9 cellular contexts compared by ENCODE assay signal in the genomic region with DNA sequence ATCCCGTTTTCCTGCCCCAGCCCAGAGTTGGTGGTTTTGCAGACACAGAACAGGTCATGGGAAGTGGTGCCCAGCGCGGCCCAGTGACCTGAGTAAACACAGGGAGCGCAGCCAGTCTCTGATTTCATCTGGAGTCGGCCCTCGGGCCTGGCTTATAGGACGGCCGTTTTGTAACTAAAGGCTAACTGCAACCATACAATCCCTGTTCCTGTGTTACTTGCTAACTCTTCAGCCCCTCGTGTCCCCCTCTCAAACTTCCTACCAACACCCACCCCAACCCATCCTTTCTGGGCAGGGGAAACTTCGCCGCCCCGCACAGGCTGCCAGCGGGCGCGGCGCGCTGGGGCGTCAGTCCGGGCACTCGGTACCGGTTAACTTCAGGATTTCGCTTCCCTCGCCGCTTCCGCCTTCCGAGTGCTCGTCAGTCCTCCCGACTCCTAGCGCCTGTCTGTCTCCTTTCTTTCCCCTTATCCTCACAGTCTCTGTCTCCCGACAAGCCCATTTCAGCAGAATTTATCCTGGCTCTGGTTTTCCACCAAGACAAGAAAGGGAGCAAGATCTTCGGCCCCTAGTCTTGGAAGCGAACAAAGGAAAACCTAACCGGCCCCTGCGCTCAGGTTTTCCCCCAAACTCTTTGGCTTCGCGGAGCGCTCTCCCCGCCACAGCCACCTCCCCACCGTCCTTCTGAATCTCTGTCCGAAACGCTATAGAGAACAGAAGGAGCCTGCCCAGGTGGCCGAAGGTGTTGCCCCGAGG. TPM values are rescaled to one million over a fixed set of nuclear protein-coding genes. Genes with fewer than 3 reads are reported as not detected.
DNase-seq lines count a peak whose midpoint lies in the region; ATAC-seq and TF ChIP-seq lines count a peak whose summit lies in the region.
"Had no signal": no experiment of that assay in that cellular context is flagged by ENCODE, and none has a peak within 500 bp of the region (broad histone marks: within the 10 kb centered on the region; RNA-seq: fewer than 3 reads in every experiment).

No MANE protein-coding gene starts in this region.

- no peak overlapping the region for H3K23ac ChIP-seq in H9 (ENCODE audit: insufficient read length, low read depth, low read length)

- TF ChIP-seq CTCF in AG09319 (IDR thresholded peaks at IDR 0.05; ENCODE audit: low read depth, low read length) = no peak
- no peak for TF ChIP-seq CTCF in H9 (conservative IDR thresholded peaks at IDR 0.05)
- no peak for TF ChIP-seq CTCF in glutamatergic neuron (IDR thresholded peaks at IDR 0.05; ENCODE audit: partially characterized antibody, unreplicated experiment)

- no peak overlapping the region for H2BK5ac ChIP-seq in H9 (ENCODE audit: insufficient read length, low read length)

- no peak overlapping the region for H3K4ac ChIP-seq in H9 (ENCODE audit: low read depth, low read length)

- peaks cover 0 to 7% of the 10 kb centered on the region in 2 experiments; a peak in 4 of 5 replicates for H3K9me3 Mint-ChIP-seq in H9
- peaks cover 52% of the 10 kb centered on the region for H3K9me3 Mint-ChIP-seq in glutamatergic neuron (ENCODE audit: unreplicated experiment)
- H3K9me3 Mint-ChIP-seq in stimulated activated effector memory CD8-positive, alpha-beta T cell treated with anti-CD3 and anti-CD28 coated beads, Interleukin-12 subunit alpha, Interleukin-12 subunit beta, amount 100 ng/mL, for 72 hours = no peaks in the 10 kb centered on the region

- H3K27me3 Mint-ChIP-seq in H9 (ENCODE audit: low read depth) (peaks cover 100% of the 10 kb centered on the region), glutamatergic neuron (ENCODE audit: unreplicated experiment) (peaks cover 60% of the 10 kb centered on the region)

- H3K4me1 Mint-ChIP-seq in H9 (peaks cover 38 to 75% of the 10 kb centered on the region in 2 experiments), glutamatergic neuron (ENCODE audit: low read depth, unreplicated experiment) (peaks cover 41% of the 10 kb centered on the region)
- peaks cover 53% of the 10 kb centered on the region for H3K4me1 Mint-ChIP-seq in stimulated activated effector memory CD8-positive, alpha-beta T cell treated with anti-CD3 and anti-CD28 coated beads, Interleukin-12 subunit alpha, Interleukin-12 subunit beta, amount 100 ng/mL, for 72 hours

- H4K20me1 ChIP-seq in H9 (ENCODE audit: control insufficient read depth, insufficient read depth, insufficient read length) = peaks cover 2% of the 10 kb centered on the region

- peaks cover 75% of the 10 kb centered on the region for H3K27me3 ChIP-seq in H9 (ENCODE audit: insufficient read depth, low read length)

- no peak overlapping the region for H3K18ac ChIP-seq in H9 (ENCODE audit: insufficient read length, low read depth, low read length)

- H3K4me3 Mint-ChIP-seq in H9 (peak overlapping the region; percentile 45 to 78), glutamatergic neuron (ENCODE audit: unreplicated experiment) (peak overlapping the region; percentile 95)
- H3K4me3 Mint-ChIP-seq in stimulated activated effector memory CD8-positive, alpha-beta T cell treated with anti-CD3 and anti-CD28 coated beads, Interleukin-12 subunit alpha, Interleukin-12 subunit beta, amount 100 ng/mL, for 72 hours = peak overlapping the region; percentile 63

- no peak overlapping the region for H3K14ac ChIP-seq in H9 (ENCODE audit: insufficient read depth, low read length)

- no peaks in the 10 kb centered on the region for H3K9me3 ChIP-seq in H9 (ENCODE audit: control insufficient read depth, low read depth, low read length)
- H3K9me3 ChIP-seq: left lung had no signal

- H3K27ac Mint-ChIP-seq in H9 (no peak overlapping the region), glutamatergic neuron (ENCODE audit: unreplicated experiment) (peak overlapping the region; percentile 93)
- H3K27ac Mint-ChIP-seq in stimulated activated effector memory CD8-positive, alpha-beta T cell treated with anti-CD3 and anti-CD28 coated beads, Interleukin-12 subunit alpha, Interleukin-12 subunit beta, amount 100 ng/mL, for 72 hours = no peak overlapping the region

- no peak overlapping the region for H4K8ac ChIP-seq in H9 (replicated peaks; ENCODE audit: insufficient read length, low read depth, low read length)

- H4K91ac ChIP-seq in H9 (ENCODE audit: insufficient read length, low read depth, low read length) = no peak overlapping the region

- no peak overlapping the region for H3K56ac ChIP-seq in H9 (ENCODE audit: insufficient read length, low read depth, low read length)

- H3K9ac ChIP-seq in H9 (ENCODE audit: extremely low read depth, insufficient read length, low read length) = no peak overlapping the region

- no peaks in the 10 kb centered on the region for H3K79me2 ChIP-seq in H9 (ENCODE audit: insufficient read depth, low read length)

- no peak overlapping the region for H4K5ac ChIP-seq in H9 (ENCODE audit: insufficient read length, low read depth, low read length)

- DNase-seq in AG09319 (ENCODE audit: extremely low read depth, low read depth) (peak; percentile 45), H9 (peak; percentile 66), T1000 (lab: John Stamatoyannopoulos, UW) (peak; percentile 30), glutamatergic neuron (peak; percentile 41), HPDE6-E6E7 (ENCODE audit: extremely low spot score) (no peak), cerebellum (ENCODE audit: low spot score) (no peak)
- DNase-seq in stimulated activated effector memory CD8-positive, alpha-beta T cell treated with anti-CD3 and anti-CD28 coated beads, Interleukin-12 subunit alpha, Interleukin-12 subunit beta, amount 100 ng/mL, for 72 hours (ENCODE audit: low spot score in 2 of 2) = no peak

- no peak overlapping the region for H3T11ph ChIP-seq in H9 (ENCODE audit: low read length)

- no peak overlapping the region for H2BK20ac ChIP-seq in H9 (ENCODE audit: low read depth, low read length, poor library complexity, severe bottlenecking)

- H2AFZ ChIP-seq in H9 (ENCODE audit: low read length) = no peak overlapping the region

- peaks cover 13% of the 10 kb centered on the region for H3K23me2 ChIP-seq in H9 (ENCODE audit: insufficient read length, low read depth, low read length, poor library complexity, severe bottlenecking)

- H2BK120ac ChIP-seq in H9 (ENCODE audit: low read depth, low read length, poor library complexity, severe bottlenecking) = no peak overlapping the region

- H3K27ac ChIP-seq in H9 (ENCODE audit: insufficient read length, low read depth, low read length) = no peak overlapping the region
- H3K27ac ChIP-seq: left lung had no signal

- no peak for ATAC-seq in stimulated activated effector memory CD8-positive, alpha-beta T cell treated with anti-CD3 and anti-CD28 coated beads, Interleukin-12 subunit alpha, Interleukin-12 subunit beta, amount 100 ng/mL, for 72 hours
- no peak for ATAC-seq in GM18517 (IDR thresholded peaks at IDR 0.05; ENCODE audit: unreplicated experiment)

- H3K79me1 ChIP-seq in H9 (ENCODE audit: insufficient read depth, low read depth, low read length, poor library complexity, severe bottlenecking) = no peaks in the 10 kb centered on the region

- no peaks in the 10 kb centered on the region for H3K4me1 ChIP-seq in H9 (ENCODE audit: insufficient read depth, low read length)

- H2AK5ac ChIP-seq in H9 (ENCODE audit: insufficient read length, low read length) = no peak overlapping the region

- H3K36me3 Mint-ChIP-seq in H9 (ENCODE audit: insufficient read depth in 1 of 3, low read depth in 3 of 3) = no peaks in the 10 kb centered on the region; a peak in 1 of 7 replicates
- peaks cover 23% of the 10 kb centered on the region for H3K36me3 Mint-ChIP-seq in glutamatergic neuron (ENCODE audit: unreplicated experiment)
- H3K36me3 Mint-ChIP-seq in stimulated activated effector memory CD8-positive, alpha-beta T cell treated with anti-CD3 and anti-CD28 coated beads, Interleukin-12 subunit alpha, Interleukin-12 subunit beta, amount 100 ng/mL, for 72 hours = no peaks in the 10 kb centered on the region

- no peak overlapping the region for H2BK12ac ChIP-seq in H9 (ENCODE audit: insufficient read length, low read depth, low read length)

- H3K4me2 ChIP-seq in H9 (ENCODE audit: insufficient read depth, insufficient read length, low read length) = peak overlapping the region; percentile 13

- no CpG with 5 or more reads among the region's 43 CpGs for WGBS in H9 (ENCODE audit: extremely low coverage, insufficient read length, low lambda C conversion rate)

- no peak overlapping the region for H2BK15ac ChIP-seq in H9 (ENCODE audit: low read depth, low read length)

RNA-seq across cellular contexts. Expression of gene SIX1, which starts 2.0 kb away (rescaled TPM):
- total RNA-seq in H9 (2021) (0.09 and 0.17 TPM in 2 replicates), glutamatergic neuron (ENCODE audit: unreplicated experiment) (79.6 TPM), cerebellum (0.36 TPM)

Comparison
In these comparisons a context has a peak if more than half of its experiments do, and no peak if none do; other contexts are left out.
1. DNase-seq: peak in AG09319 (single experiment), H9 (single experiment), T1000 (single experiment) and glutamatergic neuron (single experiment); none in stimulated activated effector memory CD8-positive, alpha-beta T cell treated with anti-CD3 and anti-CD28 coated beads, Interleukin-12 subunit alpha, Interleukin-12 subunit beta, amount 100 ng/mL, for 72 hours (0 of 2), HPDE6-E6E7 (single experiment) and cerebellum (single experiment).
2. RNA of gene SIX1, which starts 2.0 kb away (total RNA-seq): 79.6 TPM in glutamatergic neuron (single experiment); 0.36 TPM in cerebellum (single experiment) and 0.09 to 0.17 TPM in H9; every median in the first group is over 10 times any median in the second.
3. Peak in every context shown above with its lines, with median percentiles within 50 percentile points of each other: H3K4me3 Mint-ChIP-seq.